8 cellular contexts compared by ENCODE assay signal in the genomic region with DNA sequence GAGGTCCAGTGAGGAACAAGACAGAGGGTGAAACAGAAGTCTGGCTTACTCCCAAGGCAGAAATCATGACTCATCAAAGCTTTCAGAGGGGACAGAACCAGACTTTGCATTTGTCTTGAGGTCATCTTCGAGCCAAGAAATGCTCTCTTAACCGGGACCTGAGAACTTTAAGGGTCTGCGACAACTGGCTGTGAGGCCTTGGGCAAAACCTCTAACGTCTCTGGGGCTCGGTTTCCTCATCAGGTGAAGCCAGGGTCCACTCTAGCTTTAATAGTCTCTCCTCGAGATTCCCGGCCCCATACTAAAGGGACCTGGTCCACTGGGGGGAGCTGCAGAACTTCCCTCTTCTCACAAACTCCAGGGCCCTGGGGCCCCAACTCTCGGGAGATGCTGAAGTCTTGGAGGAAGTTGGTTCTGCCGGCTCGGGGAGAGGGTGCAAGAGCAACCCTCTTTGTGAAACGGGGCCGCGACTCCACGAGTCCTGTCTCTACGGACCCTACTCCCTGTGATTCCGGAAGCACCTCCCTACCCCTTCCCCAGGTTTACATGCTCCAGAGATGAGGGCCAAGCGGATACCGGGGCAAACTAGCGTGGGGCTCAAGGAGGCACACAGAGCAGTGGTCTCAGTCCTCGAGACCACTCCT. TPM values are rescaled to one million over a fixed set of nuclear protein-coding genes. Genes with fewer than 3 reads are reported as not detected.
DNase-seq lines count a peak whose midpoint lies in the region; ATAC-seq lines count a peak whose summit lies in the region.

No MANE protein-coding gene starts in this region.

- no peaks in the 10 kb centered on the region for H3K9me3 Mint-ChIP-seq in dendritic cell treated with granulocyte-macrophage colony-stimulating factor and Interleukin-4, amounts not matched to agents 40 ng/mL and 50 ng/mL, for 4 days

- intact Hi-C loops in dendritic cell treated with granulocyte-macrophage colony-stimulating factor and Interleukin-4, amounts not matched to agents 40 ng/mL and 50 ng/mL, for 4 days (cut with micrococcal nuclease), result loop anchor here (1.0 to 10.0 kb wide), 3 partner anchors 18 to 1452 kb away; a partner anchor contains a TSS
- intact Hi-C loops in left colon (cut with DNase I, micrococcal nuclease), result loop anchor here in 1 of 2 donors (10.0 kb wide), 1 partner anchor 772 kb away; a partner anchor contains a TSS

- peaks cover 39% of the 10 kb centered on the region for H3K4me1 Mint-ChIP-seq in dendritic cell treated with granulocyte-macrophage colony-stimulating factor and Interleukin-4, amounts not matched to agents 40 ng/mL and 50 ng/mL, for 4 days (ENCODE audit: low read depth)

- peak overlapping the region; percentile 98 for H3K4me3 Mint-ChIP-seq in dendritic cell treated with granulocyte-macrophage colony-stimulating factor and Interleukin-4, amounts not matched to agents 40 ng/mL and 50 ng/mL, for 4 days

- peaks cover 43% of the 10 kb centered on the region for H3K27me3 Mint-ChIP-seq in dendritic cell treated with granulocyte-macrophage colony-stimulating factor and Interleukin-4, amounts not matched to agents 40 ng/mL and 50 ng/mL, for 4 days

- peak; percentile 28 for ATAC-seq in GM21515 (IDR thresholded peaks at IDR 0.05; ENCODE audit: unreplicated experiment)
- ATAC-seq in left colon, result peak; percentile 63
- ATAC-seq in HG02840 (IDR thresholded peaks at IDR 0.05; ENCODE audit: low FRiP score, unreplicated experiment), result no peak

- H3K27ac Mint-ChIP-seq in dendritic cell treated with granulocyte-macrophage colony-stimulating factor and Interleukin-4, amounts not matched to agents 40 ng/mL and 50 ng/mL, for 4 days, result peak overlapping the region; percentile 86

- peaks cover 13% of the 10 kb centered on the region for H3K36me3 Mint-ChIP-seq in dendritic cell treated with granulocyte-macrophage colony-stimulating factor and Interleukin-4, amounts not matched to agents 40 ng/mL and 50 ng/mL, for 4 days (ENCODE audit: low read depth)

- DNase-seq in EH (ENCODE audit: low read depth) (peak; percentile 91), LHCN-M2 (ENCODE audit: low read depth) (peak; percentile 92), UCSD-AML1 (lab: John Stamatoyannopoulos, UW; ENCODE audit: unreplicated experiment) (peak; percentile 54), left colon (peak; percentile 82 to 86)
- DNase-seq in stimulated activated CD4-positive, alpha-beta T cell treated with anti-CD3 and anti-CD28 coated beads, Interleukin-15, amount 100 ng/mL, for 24 hours, result peak; percentile 58

RNA-seq across cellular contexts. Expression of a gene that starts 2.6 kb away (rescaled TPM):
- total RNA-seq in LHCN-M2 (2014; rRNA removed), result 7.8 and 8.7 TPM in 2 replicates
- polyA plus RNA-seq in LHCN-M2 (2012), result 3.5 TPM
- total RNA-seq in left colon, result 10 to 100 TPM; 10.6 to 30.9 TPM
